ENCODE assay signal across 10 cellular contexts in genomic region chr16:85652431-85653221, GRCh38. TPM values are rescaled to one million over a fixed set of nuclear protein-coding genes. Genes with fewer than 3 reads are reported as not detected.
DNase-seq lines count a peak whose midpoint lies in the region; ATAC-seq and TF ChIP-seq lines count a peak whose summit lies in the region.
"Had no signal": no experiment of that assay in that cellular context is flagged by ENCODE, and none has a peak within 500 bp of the region (broad histone marks: within the 10 kb centered on the region; RNA-seq: fewer than 3 reads in every experiment).

No MANE protein-coding gene starts in this region.

- H3K27me3 ChIP-seq in OCI-LY1 (ENCODE audit: insufficient read depth, low read length) = no peaks in the 10 kb centered on the region
- no peaks in the 10 kb centered on the region for H3K27me3 ChIP-seq in dorsolateral prefrontal cortex
- H3K27me3 ChIP-seq in osteoblast (ENCODE audit: insufficient read depth, low read length) = no peaks in the 10 kb centered on the region
- no peaks in the 10 kb centered on the region for H3K27me3 ChIP-seq in effector memory CD4-positive, alpha-beta T cell (replicated peaks; ENCODE audit: control insufficient read depth, insufficient read depth, low read length, poor library complexity, severe bottlenecking)

- POLR2A ChIA-PET in activated CD4-positive, alpha-beta memory T cell treated with anti-CD3 and anti-CD28 coated beads for 36 hours (lab: Charles Lee) = no interaction called here
- POLR2A ChIA-PET in activated CD4-positive, alpha-beta memory T cell treated with anti-CD3 and anti-CD28 coated beads, Interleukin-2, amount 10 ng/mL, durations not matched to agents 7 days and 5 days (lab: Charles Lee) = no interaction called here

- H3K4me1 ChIP-seq in OCI-LY1 (ENCODE audit: insufficient read depth, low read length, severe bottlenecking) = peaks cover 33% of the 10 kb centered on the region
- H3K4me1 ChIP-seq in osteoblast (ENCODE audit: insufficient read depth, low read length) = peaks cover 4% of the 10 kb centered on the region
- H3K4me1 ChIP-seq in effector memory CD4-positive, alpha-beta T cell (ENCODE audit: control insufficient read depth, insufficient read depth, low read length, poor library complexity, severe bottlenecking) = no peaks in the 10 kb centered on the region

- H2AFZ ChIP-seq in OCI-LY1 (ENCODE audit: low read length) (no peak overlapping the region), osteoblast (ENCODE audit: low read length) (no peak overlapping the region)

- no peak overlapping the region for H3K9ac ChIP-seq in OCI-LY1 (ENCODE audit: low read length)

- peaks cover 7% of the 10 kb centered on the region for H3K36me3 Mint-ChIP-seq in activated CD4-positive, alpha-beta memory T cell treated with anti-CD3 and anti-CD28 coated beads for 36 hours
- peaks cover 4% of the 10 kb centered on the region for H3K36me3 Mint-ChIP-seq in activated CD4-positive, alpha-beta memory T cell treated with anti-CD3 and anti-CD28 coated beads, Interleukin-2, amount 10 ng/mL, durations not matched to agents 7 days and 5 days (ENCODE audit: low read depth)

- no peaks in the 10 kb centered on the region for H3K9me3 Mint-ChIP-seq in activated CD4-positive, alpha-beta memory T cell treated with anti-CD3 and anti-CD28 coated beads for 36 hours
- no peaks in the 10 kb centered on the region for H3K9me3 Mint-ChIP-seq in activated CD4-positive, alpha-beta memory T cell treated with anti-CD3 and anti-CD28 coated beads, Interleukin-2, amount 10 ng/mL, durations not matched to agents 7 days and 5 days
- H3K9me3 Mint-ChIP-seq: naive B cell, T-cell had no signal

- H4K20me1 ChIP-seq in OCI-LY1 (ENCODE audit: insufficient read depth, low read length) (no peaks in the 10 kb centered on the region), osteoblast (ENCODE audit: insufficient read depth, low read length) (peaks cover 61% of the 10 kb centered on the region)

- no peak overlapping the region for H3K27ac Mint-ChIP-seq in activated CD4-positive, alpha-beta memory T cell treated with anti-CD3 and anti-CD28 coated beads for 36 hours
- H3K27ac Mint-ChIP-seq in activated CD4-positive, alpha-beta memory T cell treated with anti-CD3 and anti-CD28 coated beads, Interleukin-2, amount 10 ng/mL, durations not matched to agents 7 days and 5 days = no peak overlapping the region
- H3K27ac Mint-ChIP-seq: T-cell had no signal

- peaks cover 5% of the 10 kb centered on the region for H3K4me1 Mint-ChIP-seq in activated CD4-positive, alpha-beta memory T cell treated with anti-CD3 and anti-CD28 coated beads for 36 hours (ENCODE audit: low read depth)
- no peaks in the 10 kb centered on the region for H3K4me1 Mint-ChIP-seq in activated CD4-positive, alpha-beta memory T cell treated with anti-CD3 and anti-CD28 coated beads, Interleukin-2, amount 10 ng/mL, durations not matched to agents 7 days and 5 days

- H3K9me2 ChIP-seq in OCI-LY1 (ENCODE audit: low read depth, low read length) = no peaks in the 10 kb centered on the region

- CTCF ChIA-PET in activated CD4-positive, alpha-beta memory T cell treated with anti-CD3 and anti-CD28 coated beads for 36 hours (lab: Charles Lee) = no interaction called here
- CTCF ChIA-PET in activated CD4-positive, alpha-beta memory T cell treated with anti-CD3 and anti-CD28 coated beads, Interleukin-2, amount 10 ng/mL, durations not matched to agents 7 days and 5 days (lab: Charles Lee) = no interaction called here

- intact Hi-C loops in activated CD4-positive, alpha-beta memory T cell treated with anti-CD3 and anti-CD28 coated beads for 36 hours (cut with micrococcal nuclease) = no loop called here
- intact Hi-C loops in dorsolateral prefrontal cortex (cut with DNase I) = loop anchor here in 1 of 2 donors (5.0 to 10.0 kb wide), 2 partner anchors 142 to 370 kb away; partner anchors contain the start of genes COX4I1 and EMC8

- no peaks in the 10 kb centered on the region for H3K9me3 ChIP-seq in OCI-LY1 (ENCODE audit: low read length)
- no peaks in the 10 kb centered on the region for H3K9me3 ChIP-seq in osteoblast (ENCODE audit: low read depth, low read length)
- no peaks in the 10 kb centered on the region for H3K9me3 ChIP-seq in effector memory CD4-positive, alpha-beta T cell (ENCODE audit: control insufficient read depth, low read length)

- DNase-seq in activated CD4-positive, alpha-beta memory T cell treated with anti-CD3 and anti-CD28 coated beads for 36 hours = peak; percentile 25
- DNase-seq in activated CD4-positive, alpha-beta memory T cell treated with anti-CD3 and anti-CD28 coated beads, Interleukin-2, amount 10 ng/mL, durations not matched to agents 7 days and 5 days = no peak
- peak; percentile 58 to 80 (median 73) for DNase-seq in dorsolateral prefrontal cortex
- peak; percentile 38 for DNase-seq in mucosa of gallbladder (ENCODE audit: low spot score)
- DNase-seq in osteoblast (ENCODE audit: insufficient read length, low spot score, missing footprints) = no peak
- DNase-seq in effector memory CD4-positive, alpha-beta T cell = no peak
- DNase-seq: naive B cell had no signal

- no peak for TF ChIP-seq CTCF in OCI-LY1 (IDR thresholded peaks at IDR 0.05; ENCODE audit: low read length)
- TF ChIP-seq CTCF in dorsolateral prefrontal cortex (IDR thresholded peaks at IDR 0.05 in 54 of 56, conservative IDR thresholded peaks at IDR 0.05 in 2 of 56; ENCODE audit: low read depth in 1 of 56, partially characterized antibody in 56 of 56) = peak in 2 of 56 donors; percentile 7 to 12
- no peak for TF ChIP-seq CTCF in osteoblast (IDR thresholded peaks at IDR 0.05; ENCODE audit: extremely low read depth, low read depth, low read length)

- ATAC-seq in GM21447 (IDR thresholded peaks at IDR 0.05; ENCODE audit: unreplicated experiment) = no peak

- peaks cover 66% of the 10 kb centered on the region for H3K36me3 ChIP-seq in OCI-LY1 (ENCODE audit: insufficient read depth, low read length)
- peaks cover 31% of the 10 kb centered on the region for H3K36me3 ChIP-seq in osteoblast (ENCODE audit: insufficient read depth, low read length)
- peaks cover 29% of the 10 kb centered on the region for H3K36me3 ChIP-seq in effector memory CD4-positive, alpha-beta T cell (ENCODE audit: control insufficient read depth, insufficient read depth, low read length)

- H3K27me3 Mint-ChIP-seq in activated CD4-positive, alpha-beta memory T cell treated with anti-CD3 and anti-CD28 coated beads for 36 hours = no peaks in the 10 kb centered on the region
- no peaks in the 10 kb centered on the region for H3K27me3 Mint-ChIP-seq in activated CD4-positive, alpha-beta memory T cell treated with anti-CD3 and anti-CD28 coated beads, Interleukin-2, amount 10 ng/mL, durations not matched to agents 7 days and 5 days
- H3K27me3 Mint-ChIP-seq: naive B cell, T-cell had no signal

- H3F3A ChIP-seq in OCI-LY1 (ENCODE audit: insufficient read depth, low read length) = no peaks in the 10 kb centered on the region; the same call in 1 of the 2 replicates

- no peak overlapping the region for H3K4me3 Mint-ChIP-seq in activated CD4-positive, alpha-beta memory T cell treated with anti-CD3 and anti-CD28 coated beads for 36 hours
- H3K4me3 Mint-ChIP-seq in activated CD4-positive, alpha-beta memory T cell treated with anti-CD3 and anti-CD28 coated beads, Interleukin-2, amount 10 ng/mL, durations not matched to agents 7 days and 5 days = no peak overlapping the region
- H3K4me3 Mint-ChIP-seq: T-cell had no signal

- H3K4me2 ChIP-seq in OCI-LY1 (ENCODE audit: low read length) (no peak overlapping the region), osteoblast (ENCODE audit: insufficient read depth, low read length) (no peak overlapping the region)

- H3K4me3 ChIP-seq in OCI-LY1 (ENCODE audit: low read depth, low read length, poor library complexity, severe bottlenecking) = no peak overlapping the region
- H3K4me3 ChIP-seq in dorsolateral prefrontal cortex = peak overlapping the region in 33 of 59 donors; percentile 1 to 52 (median 23)
- no peak overlapping the region for H3K4me3 ChIP-seq in osteoblast (ENCODE audit: insufficient read depth, low read length)
- H3K4me3 ChIP-seq in effector memory CD4-positive, alpha-beta T cell (ENCODE audit: insufficient read depth, low read depth, low read length, poor library complexity, severe bottlenecking) = no peak overlapping the region

- H3K79me2 ChIP-seq in OCI-LY1 (ENCODE audit: insufficient read depth, low read length) (no peaks in the 10 kb centered on the region), osteoblast (ENCODE audit: insufficient read depth, low read length) (peaks cover 10% of the 10 kb centered on the region)

- H3K27ac ChIP-seq in OCI-LY1 (ENCODE audit: low read depth, low read length, poor library complexity, severe bottlenecking) (peak overlapping the region; percentile 79), dorsolateral prefrontal cortex (peak overlapping the region in 58 of 59 donors; percentile 14 to 95 (median 86)), osteoblast (ENCODE audit: low read depth, low read length) (no peak overlapping the region)
- H3K27ac ChIP-seq in effector memory CD4-positive, alpha-beta T cell (ENCODE audit: insufficient read depth, low read length, poor library complexity, severe bottlenecking) = no peak overlapping the region

RNA-seq across cellular contexts. Expression of gene GINS2, which starts 36.1 kb away (rescaled TPM):
- 10 to 100 TPM; 66.9 to 67.8 TPM for total RNA-seq in activated CD4-positive, alpha-beta memory T cell treated with anti-CD3 and anti-CD28 coated beads for 36 hours
- 10 to 100 TPM; 38.3 to 45.7 TPM for total RNA-seq in activated CD4-positive, alpha-beta memory T cell treated with anti-CD3 and anti-CD28 coated beads, Interleukin-2, amount 10 ng/mL, durations not matched to agents 7 days and 5 days
- total RNA-seq in dorsolateral prefrontal cortex = 1 to 10 TPM in 113 of 120 experiments, under 1 TPM in 7; 0.61 to 8.5 (median 2.2) TPM
- 0.81 TPM for total RNA-seq in mucosa of gallbladder
- 1.2 and 1.8 TPM in 2 replicates for total RNA-seq in osteoblast

RNA-seq across cellular contexts. Expression of gene GSE1, which starts 39.5 kb away (rescaled TPM):
- 10 to 100 TPM; 15.3 to 16.0 TPM for total RNA-seq in activated CD4-positive, alpha-beta memory T cell treated with anti-CD3 and anti-CD28 coated beads for 36 hours
- total RNA-seq in activated CD4-positive, alpha-beta memory T cell treated with anti-CD3 and anti-CD28 coated beads, Interleukin-2, amount 10 ng/mL, durations not matched to agents 7 days and 5 days = 10 to 100 TPM; 18.4 to 19.8 TPM
- total RNA-seq in dorsolateral prefrontal cortex = 10 to 100 TPM; 18.4 to 76.6 (median 53.0) TPM
- total RNA-seq in mucosa of gallbladder = 82.9 TPM
- 49.6 and 55.7 TPM in 2 replicates for total RNA-seq in osteoblast

Comparison
In these comparisons a context has a peak if more than half of its experiments do, and no peak if none do; other contexts are left out.
1. DNase-seq: peak in activated CD4-positive, alpha-beta memory T cell treated with anti-CD3 and anti-CD28 coated beads for 36 hours (single experiment), dorsolateral prefrontal cortex (10 of 10) and mucosa of gallbladder (single experiment); none in activated CD4-positive, alpha-beta memory T cell treated with anti-CD3 and anti-CD28 coated beads, Interleukin-2, amount 10 ng/mL, durations not matched to agents 7 days and 5 days (single experiment), osteoblast (single experiment) and effector memory CD4-positive, alpha-beta T cell (0 of 3).
2. H3K27ac ChIP-seq: peak in OCI-LY1 (single experiment) and dorsolateral prefrontal cortex (58 of 59); none in osteoblast (single experiment) and effector memory CD4-positive, alpha-beta T cell (single experiment).
3. H3K4me3 ChIP-seq: peak in dorsolateral prefrontal cortex (33 of 59); none in OCI-LY1 (single experiment), osteoblast (single experiment) and effector memory CD4-positive, alpha-beta T cell (single experiment).
4. RNA of gene GINS2, which starts 36.1 kb away (total RNA-seq): 66.9 to 67.8 TPM in activated CD4-positive, alpha-beta memory T cell treated with anti-CD3 and anti-CD28 coated beads for 36 hours and 38.3 to 45.7 TPM in activated CD4-positive, alpha-beta memory T cell treated with anti-CD3 and anti-CD28 coated beads, Interleukin-2, amount 10 ng/mL, durations not matched to agents 7 days and 5 days; 0.61 to 8.5 TPM in dorsolateral prefrontal cortex, 1.2 to 1.8 TPM in osteoblast and 0.81 TPM in mucosa of gallbladder (single experiment); every median in the first group is over 4 times any median in the second.